Comparison of ENCODE assay signal across 11 cellular contexts in the genomic region with DNA sequence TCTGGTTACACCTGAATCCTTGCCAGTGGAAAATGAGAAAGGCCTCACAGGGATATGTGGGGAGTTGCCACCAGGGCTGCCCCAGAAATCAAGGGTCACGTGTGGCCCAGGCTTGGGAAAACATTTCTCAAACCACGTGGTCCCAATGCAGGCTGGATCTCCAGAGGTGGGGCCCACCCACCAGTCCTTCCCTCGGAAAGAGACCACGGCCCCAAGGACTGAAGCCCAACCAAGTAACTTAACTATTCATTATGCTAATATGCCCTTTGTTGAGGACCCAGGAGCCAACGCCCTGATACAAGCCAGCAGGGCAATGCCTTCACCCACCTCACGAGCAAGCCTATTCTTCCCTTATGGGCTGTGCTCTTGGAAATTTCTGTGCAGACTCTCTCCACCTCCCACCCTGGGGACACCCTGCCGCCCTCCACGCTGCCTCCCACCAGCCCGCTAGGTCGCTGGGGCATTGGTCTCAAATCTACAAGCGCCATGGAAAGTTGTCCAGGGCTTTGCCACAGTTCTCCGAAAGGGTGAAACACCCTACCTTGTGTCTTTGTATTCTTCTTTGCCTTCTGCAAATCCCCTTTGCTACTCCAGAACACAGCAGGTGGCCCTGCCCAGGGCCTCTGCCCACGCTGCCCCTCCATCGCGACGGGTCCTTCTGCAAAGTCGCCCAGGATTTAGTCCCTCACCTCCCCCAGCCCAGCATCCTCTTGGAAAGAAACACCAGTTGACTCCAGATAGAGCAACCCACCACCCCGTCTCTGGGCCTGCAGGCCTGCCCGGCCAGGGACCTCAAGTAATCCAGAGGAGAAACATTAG. TPM values are rescaled to one million over a fixed set of nuclear protein-coding genes. Genes with fewer than 3 reads are reported as not detected.
DNase-seq lines count a peak whose midpoint lies in the region; ATAC-seq and TF ChIP-seq lines count a peak whose summit lies in the region.
"Had no signal": no experiment of that assay in that cellular context is flagged by ENCODE, and none has a peak within 500 bp of the region (broad histone marks: within the 10 kb centered on the region; RNA-seq: fewer than 3 reads in every experiment).

No MANE protein-coding gene starts in this region.

- peaks cover 51% of the 10 kb centered on the region for H3K36me3 Mint-ChIP-seq in MCF 10A (ENCODE audit: insufficient read depth, unreplicated experiment)

- H3K9me3 ChIP-seq in HUES6 (ENCODE audit: control insufficient read depth, insufficient read depth, low read depth, low read length): no peaks in the 10 kb centered on the region
- no peaks in the 10 kb centered on the region for H3K9me3 ChIP-seq in lower lobe of right lung
- H3K9me3 ChIP-seq in stomach: no peaks in the 10 kb centered on the region
- H3K9me3 ChIP-seq: mucosa of descending colon had no signal

- peak overlapping the region; percentile 14 for H3K9ac ChIP-seq in HUES6 (ENCODE audit: low read length)

- H3K27ac ChIP-seq in HUES6 (ENCODE audit: low read depth, low read length) (no peak overlapping the region; the same call in 1 of the 2 replicates), lower lobe of right lung (peak overlapping the region; percentile 87), stomach (peak overlapping the region; percentile 75 to 95 (median 91))

- peak overlapping the region; percentile 35 for H3K4me3 Mint-ChIP-seq in MCF 10A (ENCODE audit: unreplicated experiment)
- H3K4me3 Mint-ChIP-seq: stimulated activated naive CD8-positive, alpha-beta T cell treated with anti-CD3 and anti-CD28 coated beads, Interleukin-15, amount 100 ng/mL, for 72 hours had no signal

- DNase-seq in MCF 10A (ENCODE audit: unreplicated experiment) (no peak), lower lobe of right lung (no peak), stomach (peak; percentile 49), Kasumi-1 (lab: John Stamatoyannopoulos, UW) (no peak), hippocampal formation (lab: John Stamatoyannopoulos, UW) (no peak), dermis blood vessel endothelial cell (no peak), CD1c-positive myeloid dendritic cell (ENCODE audit: extremely low spot score) (no peak)
- DNase-seq: NCI-H2227 treated with DMSO at 0.1 percent for 48 hours; stimulated activated naive CD8-positive, alpha-beta T cell treated with anti-CD3 and anti-CD28 coated beads, Interleukin-15, amount 100 ng/mL, for 72 hours had no signal

- CTCF ChIA-PET in MCF 10A (lab: Yijun Ruan, JAX): interaction anchor here (0.7 kb wide), 1 partner anchor 72 kb away, joined by 3 read pairs; no protein-coding TSS in a partner anchor

- TF ChIP-seq CTCF in MCF 10A (IDR thresholded peaks at IDR 0.05; ENCODE audit: unreplicated experiment) (no peak), lower lobe of right lung (IDR thresholded peaks at IDR 0.05) (no peak), stomach (IDR thresholded peaks at IDR 0.05) (no peak)

- POLR2A ChIA-PET in MCF 10A (lab: Yijun Ruan, JAX): no interaction called here

- WGBS in stomach, 5 donors: 24 to 63% (median 47%) methylated on average over 19 of the region's 19 CpGs

- peak overlapping the region; percentile 77 for H3K27ac Mint-ChIP-seq in MCF 10A (ENCODE audit: low read depth, unreplicated experiment)
- H3K27ac Mint-ChIP-seq: stimulated activated naive CD8-positive, alpha-beta T cell treated with anti-CD3 and anti-CD28 coated beads, Interleukin-15, amount 100 ng/mL, for 72 hours had no signal

- no peaks in the 10 kb centered on the region for H3K27me3 ChIP-seq in HUES6 (ENCODE audit: control insufficient read depth, insufficient read depth, low read length)
- no peaks in the 10 kb centered on the region for H3K27me3 ChIP-seq in lower lobe of right lung (ENCODE audit: low read depth)
- H3K27me3 ChIP-seq in stomach: no peaks in the 10 kb centered on the region

- BruUV-seq in MCF 10A (replicated peaks; lab: Mats Ljungman, UMichigan): no TSS peak

- no peak for ATAC-seq in lower lobe of right lung
- ATAC-seq: stimulated activated naive CD8-positive, alpha-beta T cell treated with anti-CD3 and anti-CD28 coated beads, Interleukin-15, amount 100 ng/mL, for 72 hours had no signal

- H3K4me3 ChIP-seq in HUES6 (ENCODE audit: low read depth, low read length) (no peak overlapping the region), lower lobe of right lung (no peak overlapping the region), stomach (peak overlapping the region in 1 of 4 donors; percentile 8)
- H3K4me3 ChIP-seq: mucosa of descending colon had no signal

- no peak for TF ChIP-seq EP300 in stomach (IDR thresholded peaks at IDR 0.05)

- H3K4me1 ChIP-seq in HUES6 (ENCODE audit: control insufficient read depth, insufficient read depth, low read length) (peaks cover 59% of the 10 kb centered on the region), lower lobe of right lung (peaks cover 100% of the 10 kb centered on the region), stomach (peaks cover 78 to 98% (median 88%) of the 10 kb centered on the region in 4 donors)

- no peaks in the 10 kb centered on the region for H3K27me3 Mint-ChIP-seq in MCF 10A (ENCODE audit: insufficient read depth, unreplicated experiment)

- peaks cover 62% of the 10 kb centered on the region for H3K4me1 Mint-ChIP-seq in MCF 10A (ENCODE audit: insufficient read depth, unreplicated experiment)

- H3K36me3 ChIP-seq in HUES6 (ENCODE audit: control insufficient read depth, insufficient read depth, low read length) (0 out of 2 replicates have a peak, but pooled peaks cover 4% of the 10 kb centered on the region), lower lobe of right lung (peaks cover 2% of the 10 kb centered on the region), stomach (no peaks in the 10 kb centered on the region)

- intact Hi-C loops in MCF 10A (cut with micrococcal nuclease) (loop anchor here (5.0 kb wide), 1 partner anchor 121 kb away; no protein-coding TSS in a partner anchor), lower lobe of right lung (cut with DNase I) (no loop called here), stomach (cut with DNase I; ENCODE audit: low total_unique reads) (no loop called here)

- no peak for TF ChIP-seq POLR2A in stomach (IDR thresholded peaks at IDR 0.05)

- H3K9me3 Mint-ChIP-seq in MCF 10A (ENCODE audit: unreplicated experiment): no peaks in the 10 kb centered on the region

RNA-seq across cellular contexts. Expression of a gene that starts 8.8 kb away (rescaled TPM):
- total RNA-seq in MCF 10A (2022) (30.1 and 33.3 TPM in 2 replicates), lower lobe of right lung (174 TPM), stomach (100 to 1,000 TPM in 1 of 5 donors, 10 to 100 TPM in 4; 30.1 to 105 (median 86.9) TPM), dermis blood vessel endothelial cell (11.7 and 13.6 TPM in 2 replicates)
- 10 to 100 TPM in 2 of 3 donors, 1 to 10 TPM in 1; 10.0 to 40.6 (median 25.8) TPM for polyA plus RNA-seq in stomach
